12 cellular contexts compared by ENCODE assay signal in the genomic region with DNA sequence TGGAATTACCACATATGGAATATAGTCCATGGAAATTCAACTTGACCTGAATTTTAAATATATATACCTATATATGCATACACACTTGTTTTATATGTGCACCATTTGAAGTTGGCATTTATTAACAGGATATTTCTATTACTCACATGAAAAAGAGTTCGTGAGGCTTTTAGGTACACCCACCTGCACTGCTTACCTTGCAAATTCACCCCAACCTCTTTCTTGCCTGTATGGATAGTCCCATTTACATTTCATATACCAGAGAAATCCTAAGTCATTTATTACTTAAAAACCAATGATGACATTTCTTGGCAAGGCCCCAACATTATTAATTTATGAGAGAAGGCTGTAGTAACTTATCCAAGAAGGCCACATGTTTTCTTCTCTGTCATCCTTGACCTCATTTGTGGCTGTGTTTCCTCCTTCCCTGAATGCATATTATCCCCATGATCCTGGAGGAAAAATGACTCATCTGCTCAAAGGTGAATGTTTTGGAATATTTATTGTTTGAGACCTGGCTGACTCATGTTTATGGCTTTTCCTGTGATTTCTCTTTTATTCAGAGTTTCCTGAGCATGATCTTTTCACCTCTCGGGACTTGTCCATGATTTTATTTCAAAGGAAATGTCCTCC.
A peak's percentile ranks its signal among the peaks of the same experiment; 100 is the strongest.
DNase-seq lines count a peak whose midpoint lies in the region; ATAC-seq, FAIRE-seq and TF ChIP-seq lines count a peak whose summit lies in the region.
"Had no signal": no experiment of that assay in that cellular context is flagged by ENCODE, and none has a peak within 500 bp of the region (broad histone marks: within the 10 kb centered on the region; RNA-seq: fewer than 3 reads in every experiment).

No MANE protein-coding gene starts in this region.

- DNase-seq in left ventricle myocardium inferior (no peak), left ventricle myocardium superior (no peak), astrocyte of the cerebellum (ENCODE audit: low read depth) (peak; percentile 77), keratinocyte (ENCODE audit: low read depth, low spot score) (peak; percentile 92), uterus (no peak), endodermal cell (no peak), GM19239 (ENCODE audit: insufficient read length, low spot score) (no peak), NCI-H1436 (lab: John Stamatoyannopoulos, UW) (no peak)
- DNase-seq: AML-193; NCI-H2029; stimulated activated CD8-positive, alpha-beta memory T cell treated with anti-CD3 and anti-CD28 coated beads, Interleukin-4, amount 100 ng/mL, for 48 hours had no signal

- H3K9me3 Mint-ChIP-seq in endodermal cell: peaks cover 14% of the 10 kb centered on the region
- H3K9me3 Mint-ChIP-seq: central memory CD8-positive, alpha-beta T cell had no signal

- no peaks in the 10 kb centered on the region for H3K9me1 ChIP-seq in keratinocyte (ENCODE audit: control insufficient read depth, extremely low read depth, insufficient read depth, low read length)

- intact Hi-C loops in left ventricle myocardium inferior (cut with micrococcal nuclease) (no loop called here), left ventricle myocardium superior (cut with micrococcal nuclease) (loop anchor here (5.0 kb wide), 1 partner anchor 144 kb away; no protein-coding TSS in a partner anchor), uterus (cut with DNase I; ENCODE audit: low total_unique reads) (no loop called here)

- H3K27me3 Mint-ChIP-seq in endodermal cell (ENCODE audit: insufficient read depth): no peaks in the 10 kb centered on the region

- ATAC-seq in left ventricle myocardium superior: no peak

- H3K9ac ChIP-seq in keratinocyte (ENCODE audit: control insufficient read depth, extremely low read depth, insufficient read depth, low read length) (no peak overlapping the region), endodermal cell (ENCODE audit: extremely low read depth, low read length, poor library complexity, severe bottlenecking) (no peak overlapping the region)

- H3K27ac ChIP-seq in left ventricle myocardium inferior (replicated peaks) (peak overlapping the region; percentile 77), keratinocyte (ENCODE audit: control insufficient read depth, insufficient read depth, low read length) (peak overlapping the region; percentile 72), uterus (peak overlapping the region; percentile 0 to 60), endodermal cell (ENCODE audit: low read depth, low read length) (no peak overlapping the region)

- TF ChIP-seq POLR2A in uterus (IDR thresholded peaks at IDR 0.05): no peak

- no peak overlapping the region for H3K27ac Mint-ChIP-seq in endodermal cell

- H4K20me1 ChIP-seq in keratinocyte (ENCODE audit: control insufficient read depth, extremely low read depth, insufficient read depth, low read length): no peaks in the 10 kb centered on the region

- peak overlapping the region; percentile 66 for H3K4me2 ChIP-seq in keratinocyte (ENCODE audit: control insufficient read depth, extremely low read depth, insufficient read depth, low read depth, low read length)

- in situ Hi-C loops in astrocyte of the cerebellum (cut with HindIII; ENCODE audit: low sequenced_read_pairs): no loop called here

- peak; percentile 64 for FAIRE-seq in keratinocyte (lab: Jason Lieb, UNC)
- FAIRE-seq in GM19239 (lab: Jason Lieb, UNC): no peak

- H3K9me3 ChIP-seq in left ventricle myocardium inferior (replicated peaks) (no peaks in the 10 kb centered on the region), keratinocyte (ENCODE audit: control insufficient read depth, low read depth, low read length) (no peaks in the 10 kb centered on the region), uterus (no peaks in the 10 kb centered on the region), endodermal cell (ENCODE audit: control insufficient read depth, low read length) (peaks cover 9% of the 10 kb centered on the region)

- dilution Hi-C loops in keratinocyte (cut with MboI; ENCODE audit: extremely low pct_ligation_motif_present, low sequenced_read_pairs): no loop called here

- WGBS in endodermal cell (ENCODE audit: insufficient coverage in 1 of 2, insufficient read length in 1 of 2), 2 experiments: 95% methylated on average over 2 of the region's 2 CpGs

- no peaks in the 10 kb centered on the region for H3K36me3 ChIP-seq in left ventricle myocardium inferior
- H3K36me3 ChIP-seq in keratinocyte (ENCODE audit: control insufficient read depth in 2 of 2, extremely low read depth in 1 of 2, insufficient read depth in 2 of 2, low read length in 2 of 2): no peaks in the 10 kb centered on the region
- H3K36me3 ChIP-seq in uterus: no peaks in the 10 kb centered on the region
- no peaks in the 10 kb centered on the region for H3K36me3 ChIP-seq in endodermal cell (ENCODE audit: control insufficient read depth, insufficient read depth, low read length)

- no peak overlapping the region for H2AFZ ChIP-seq in keratinocyte (ENCODE audit: control insufficient read depth, low read length)

- no peaks in the 10 kb centered on the region for H3K27me3 ChIP-seq in left ventricle myocardium inferior (ENCODE audit: low read depth)
- H3K27me3 ChIP-seq in keratinocyte (ENCODE audit: control insufficient read depth, extremely low read depth, insufficient read depth, low read length): no peaks in the 10 kb centered on the region
- H3K27me3 ChIP-seq in uterus: no peaks in the 10 kb centered on the region
- no peaks in the 10 kb centered on the region for H3K27me3 ChIP-seq in endodermal cell (ENCODE audit: control insufficient read depth, insufficient read depth, low read length, poor library complexity, severe bottlenecking)

- H3K4me3 ChIP-seq in left ventricle myocardium inferior: no peak overlapping the region
- no peak overlapping the region for H3K4me3 ChIP-seq in astrocyte of the cerebellum (ENCODE audit: low read depth, low read length)
- H3K4me3 ChIP-seq in keratinocyte (ENCODE audit: control insufficient read depth in 2 of 3, extremely low read depth in 1 of 3, insufficient read depth in 2 of 3, low read depth in 1 of 3, low read length in 3 of 3): no peak overlapping the region
- H3K4me3 ChIP-seq in uterus: no peak overlapping the region
- no peak overlapping the region for H3K4me3 ChIP-seq in endodermal cell (ENCODE audit: low read length)

- H3K4me1 Mint-ChIP-seq in endodermal cell: peaks cover 25% of the 10 kb centered on the region
- H3K4me1 Mint-ChIP-seq: central memory CD8-positive, alpha-beta T cell had no signal

- H3K79me2 ChIP-seq in keratinocyte (ENCODE audit: control insufficient read depth, insufficient read depth, low read length): no peaks in the 10 kb centered on the region

- H3K4me1 ChIP-seq in left ventricle myocardium inferior (peaks cover 27% of the 10 kb centered on the region), keratinocyte (ENCODE audit: control insufficient read depth, extremely low read depth, insufficient read depth, low read length) (peaks cover 31% of the 10 kb centered on the region), uterus (no peaks in the 10 kb centered on the region), endodermal cell (ENCODE audit: control insufficient read depth, insufficient read depth, low read length) (peaks cover 13% of the 10 kb centered on the region)

- H3K4me3 Mint-ChIP-seq in endodermal cell: no peak overlapping the region
- H3K4me3 Mint-ChIP-seq: central memory CD8-positive, alpha-beta T cell had no signal

- no peaks in the 10 kb centered on the region for H3K36me3 Mint-ChIP-seq in endodermal cell (ENCODE audit: low read depth)

- TF ChIP-seq CTCF in left ventricle myocardium inferior (IDR thresholded peaks at IDR 0.05; ENCODE audit: borderline replicate concordance) (no peak), astrocyte of the cerebellum (IDR thresholded peaks at IDR 0.05; ENCODE audit: low read depth, low read length, missing control alignments) (no peak), keratinocyte (optimal IDR thresholded peaks at IDR 0.05 in 1 of 3, IDR thresholded peaks at IDR 0.05 in 1 of 3, conservative IDR thresholded peaks at IDR 0.05 in 1 of 3; ENCODE audit: extremely low read depth in 1 of 3, insufficient read depth in 2 of 3, low read length in 3 of 3) (no peak), uterus (IDR thresholded peaks at IDR 0.05) (no peak), endodermal cell (conservative IDR thresholded peaks at IDR 0.05) (no peak)

Comparison
In these comparisons a context has a peak if more than half of its experiments do, and no peak if none do; other contexts are left out.
1. DNase-seq: peak in astrocyte of the cerebellum (single experiment) and keratinocyte (single experiment); none in left ventricle myocardium inferior (single experiment), left ventricle myocardium superior (single experiment), uterus (0 of 2), endodermal cell (single experiment), GM19239 (single experiment) and NCI-H1436 (single experiment).